8 cellular contexts compared by ENCODE assay signal in genomic region chr17:76384222-76384986, GRCh38. TPM values are rescaled to one million over a fixed set of nuclear protein-coding genes. Genes with fewer than 3 reads are reported as not detected.
DNase-seq lines count a peak whose midpoint lies in the region; ATAC-seq and TF ChIP-seq lines count a peak whose summit lies in the region.

TSS of gene SPHK1 (plus strand) at chr17:76384609. CDS start at chr17:76385645, 1,036 bp downstream.

- H3K27me3 ChIP-seq in GM23338 (ENCODE audit: insufficient read depth): peaks cover 60% of the 10 kb centered on the region
- no peaks in the 10 kb centered on the region for H3K27me3 ChIP-seq in liver (ENCODE audit: control insufficient read depth in 4 of 4, insufficient read depth in 4 of 4, low read length in 3 of 4)

- TF ChIP-seq RAD21 in liver (IDR thresholded peaks at IDR 0.05): no peak

- no peaks in the 10 kb centered on the region for H3K36me3 ChIP-seq in GM23338 (ENCODE audit: insufficient read depth)
- no peaks in the 10 kb centered on the region for H3K36me3 ChIP-seq in liver (ENCODE audit: control insufficient read depth in 4 of 4, insufficient read depth in 3 of 4, low read depth in 1 of 4, low read length in 3 of 4)

- H3K36me3 Mint-ChIP-seq in GM23338 (ENCODE audit: low read depth): peaks cover 11% of the 10 kb centered on the region; the same call in 2 of the 3 replicates
- H3K36me3 Mint-ChIP-seq in dendritic cell treated with granulocyte-macrophage colony-stimulating factor and Interleukin-4, amounts not matched to agents 40 ng/mL and 50 ng/mL, for 4 days (ENCODE audit: low read depth): peaks cover 16% of the 10 kb centered on the region

- WGBS in liver: under 1% methylated on average over 118 of the region's 118 CpGs

- peaks cover 63% of the 10 kb centered on the region for H3K27me3 Mint-ChIP-seq in GM23338 (ENCODE audit: insufficient read depth, low read depth, poor library complexity)
- no peaks in the 10 kb centered on the region for H3K27me3 Mint-ChIP-seq in dendritic cell treated with granulocyte-macrophage colony-stimulating factor and Interleukin-4, amounts not matched to agents 40 ng/mL and 50 ng/mL, for 4 days

- no peak within 1 kb of the TSS for H3K27ac Mint-ChIP-seq in GM23338
- H3K27ac Mint-ChIP-seq in dendritic cell treated with granulocyte-macrophage colony-stimulating factor and Interleukin-4, amounts not matched to agents 40 ng/mL and 50 ng/mL, for 4 days: peak within 1 kb of the TSS; percentile 75

- H3K4me1 Mint-ChIP-seq in GM23338: peaks cover 19% of the 10 kb centered on the region; the same call in 2 of the 3 replicates
- peaks cover 54% of the 10 kb centered on the region for H3K4me1 Mint-ChIP-seq in dendritic cell treated with granulocyte-macrophage colony-stimulating factor and Interleukin-4, amounts not matched to agents 40 ng/mL and 50 ng/mL, for 4 days (ENCODE audit: low read depth)

- H3K9me2 ChIP-seq in GM23338 (ENCODE audit: insufficient read depth): no peaks in the 10 kb centered on the region

- peaks cover 10% of the 10 kb centered on the region; the same call in 1 of the 2 replicates for H3F3A ChIP-seq in GM23338 (replicated peaks; ENCODE audit: low read depth)

- peak within 1 kb of the TSS; percentile 92 for H3K4me3 Mint-ChIP-seq in GM23338
- H3K4me3 Mint-ChIP-seq in dendritic cell treated with granulocyte-macrophage colony-stimulating factor and Interleukin-4, amounts not matched to agents 40 ng/mL and 50 ng/mL, for 4 days: peak within 1 kb of the TSS; percentile 76

- no peaks in the 10 kb centered on the region; the same call in 2 of the 3 replicates for H3K9me3 Mint-ChIP-seq in GM23338
- H3K9me3 Mint-ChIP-seq in dendritic cell treated with granulocyte-macrophage colony-stimulating factor and Interleukin-4, amounts not matched to agents 40 ng/mL and 50 ng/mL, for 4 days: no peaks in the 10 kb centered on the region

- no peaks in the 10 kb centered on the region for H4K20me1 ChIP-seq in GM23338 (replicated peaks; ENCODE audit: insufficient read depth)

- ATAC-seq in GM23338 (peak; percentile 18), GM18519 (IDR thresholded peaks at IDR 0.05; ENCODE audit: low FRiP score, unreplicated experiment) (no peak)

- H3K79me2 ChIP-seq in GM23338 (replicated peaks; ENCODE audit: insufficient read depth): no peaks in the 10 kb centered on the region

- DNase-seq in ELR (ENCODE audit: low read depth): peak; percentile 91
- DNase-seq in GM23338 (ENCODE audit: low spot score): peak; percentile 83
- peak; percentile 62 for DNase-seq in MV-4-11 (lab: John Stamatoyannopoulos, UW)
- DNase-seq in activated CD4-positive, alpha-beta T cell treated with anti-CD3 and anti-CD28 coated beads for 4 hours: peak; percentile 59 to 70
- peak; percentile 35 to 65 (median 49) for DNase-seq in stimulated activated CD4-positive, alpha-beta T cell treated with anti-CD3 and anti-CD28 coated beads, TNF-alpha, amount 100 ng/mL, for 4 hours (ENCODE audit: low read depth in 3 of 3)

- H2AFZ ChIP-seq in GM23338: peak within 1 kb of the TSS; percentile 98

- H3K4me3 ChIP-seq in GM23338: peak within 1 kb of the TSS; percentile 84
- peak within 1 kb of the TSS; percentile 35 to 54 (median 46) for H3K4me3 ChIP-seq in liver (ENCODE audit: low read depth in 1 of 3, low read length in 3 of 3)

- peak within 1 kb of the TSS in 1 of 2 donors; percentile 39 for H3K9ac ChIP-seq in liver (ENCODE audit: low read depth in 1 of 2, low read length in 2 of 2)

- no peaks in the 10 kb centered on the region for H3K9me3 ChIP-seq in liver (ENCODE audit: control insufficient read depth in 4 of 4, low read length in 3 of 4)

- H3K27ac ChIP-seq in GM23338 (ENCODE audit: low read depth) (no peak within 1 kb of the TSS), liver (ENCODE audit: low read depth in 1 of 2, low read length in 2 of 2) (peak within 1 kb of the TSS; percentile 51 to 67)

- H3K4me1 ChIP-seq in GM23338 (ENCODE audit: insufficient read depth) (peaks cover 18% of the 10 kb centered on the region), liver (ENCODE audit: control insufficient read depth in 4 of 4, insufficient read depth in 4 of 4, low read length in 3 of 4) (peaks cover 14 to 40% (median 29%) of the 10 kb centered on the region in 4 donors)

- peak within 1 kb of the TSS; percentile 95 for H3K4me2 ChIP-seq in GM23338

- intact Hi-C loops in dendritic cell treated with granulocyte-macrophage colony-stimulating factor and Interleukin-4, amounts not matched to agents 40 ng/mL and 50 ng/mL, for 4 days (cut with micrococcal nuclease): loop anchor here (2.0 to 10.0 kb wide), 2 partner anchors 30 to 110 kb away; no protein-coding TSS in a partner anchor

- no peak for TF ChIP-seq CTCF in GM23338 (conservative IDR thresholded peaks at IDR 0.05; ENCODE audit: low read depth in 2 of 2)
- no peak for TF ChIP-seq CTCF in liver (IDR thresholded peaks at IDR 0.05; ENCODE audit: low read depth, low read length, missing input control)

TF ChIP-seq in GM23338, 12 proteins besides CTCF, POLR2A, EP300 and RAD21:
- TF ChIP-seq JUNB (IDR thresholded peaks at IDR 0.05; ENCODE audit: unreplicated experiment): no peak
- 0 out of 2 replicates have a peak, but pooled peaks have one; percentile 24 for TF ChIP-seq POLR2AphosphoS5 (IDR thresholded peaks at IDR 0.05; ENCODE audit: low read depth)
- no peak for TF ChIP-seq STAT1 (IDR thresholded peaks at IDR 0.05; ENCODE audit: unreplicated experiment)
- peak; percentile 74 for TF ChIP-seq EZH2 (IDR thresholded peaks at IDR 0.05; ENCODE audit: low read depth, unreplicated experiment)
- no peak for TF ChIP-seq EZH2phosphoT487 (IDR thresholded peaks at IDR 0.05; ENCODE audit: unreplicated experiment)
- TF ChIP-seq NANOG (IDR thresholded peaks at IDR 0.05; ENCODE audit: borderline replicate concordance): no peak

TF ChIP-seq in liver, 16 proteins besides CTCF, POLR2A, EP300 and RAD21:
- TF ChIP-seq RXRA (IDR thresholded peaks at IDR 0.05) (no peak), YY1 (IDR thresholded peaks at IDR 0.05) (no peak), TAF1 (conservative IDR thresholded peaks at IDR 0.05) (no peak), REST (IDR thresholded peaks at IDR 0.05) (no peak), FOXA1 (IDR thresholded peaks at IDR 0.05) (no peak), HNF4G (IDR thresholded peaks at IDR 0.05) (no peak), ZBTB33 (IDR thresholded peaks at IDR 0.05) (no peak), SP1 (IDR thresholded peaks at IDR 0.05) (no peak), EGR1 (IDR thresholded peaks at IDR 0.05; ENCODE audit: low read depth in 2 of 2) (no peak), GABPA (IDR thresholded peaks at IDR 0.05 in 1 of 2, conservative IDR thresholded peaks at IDR 0.05 in 1 of 2) (no peak), JUND (IDR thresholded peaks at IDR 0.05) (no peak), FOXA2 (IDR thresholded peaks at IDR 0.05) (no peak)

RNA-seq across cellular contexts. Expression of gene SPHK1, which starts in this region (rescaled TPM):
- total RNA-seq in GM23338 (2014; rRNA removed; shearing (Covaris generic)): 3.2 and 7.4 TPM in 2 replicates
- 0.63 and 1.3 TPM in 2 replicates for polyA plus RNA-seq in GM23338 (2016; fragmentation: Nextera tagmentation; extraction: Ambion mirVana)
- total RNA-seq in liver: 10 to 100 TPM in 1 of 2 donors, under 1 TPM in 1; 0.92 to 11.4 TPM
- 1 to 10 TPM in 1 of 2 donors, under 1 TPM in 1; 0.89 to 1.3 TPM for polyA plus RNA-seq in liver
